In genomic region chr19:54266133-54266532, GRCh38 we compare ENCODE assay signal across 1 cellular context.
TF ChIP-seq lines count a peak whose summit lies in the region.

No MANE protein-coding gene starts in this region.

TF ChIP-seq in H1, 55 proteins besides CTCF, POLR2A, EP300 and RAD21:
- TF ChIP-seq MAX (IDR thresholded peaks at IDR 0.05), result peak; percentile 25; the same call in 1 of the 2 replicates
- TF ChIP-seq TEAD4 (IDR thresholded peaks at IDR 0.05; ENCODE audit: low read depth, low read length), result peak; percentile 100
- TF ChIP-seq SIN3A (conservative IDR thresholded peaks at IDR 0.05 in 1 of 2, IDR thresholded peaks at IDR 0.05 in 1 of 2; ENCODE audit: low read depth in 1 of 2, low read length in 2 of 2), result no peak
- no peak for TF ChIP-seq GABPA (IDR thresholded peaks at IDR 0.05; ENCODE audit: borderline replicate concordance, insufficient read depth, low read length)
- TF ChIP-seq SIX5 (IDR thresholded peaks at IDR 0.05; ENCODE audit: low read depth, low read length), result peak; percentile 55
